Comparison of ENCODE assay signal across 13 cellular contexts in genomic region chr3:39168156-39168780, GRCh38.
"Had no signal": no experiment of that assay in that cellular context is flagged by ENCODE, and none has a peak within 500 bp of the region (broad histone marks: within the 10 kb centered on the region; RNA-seq: fewer than 3 reads in every experiment).

No MANE protein-coding gene starts in this region.

- ATAC-seq: activated naive CD8-positive, alpha-beta T cell treated with anti-CD3 and anti-CD28 coated beads, Interleukin-2, amount 50 U/mL, for 24 hours; activated T-cell treated with anti-CD3 and anti-CD28 coated beads, Interleukin-2, amount 50 U/mL, for 4 hours had no signal

- H3K4me1 ChIP-seq: ascending aorta, uterus had no signal

- FAIRE-seq: islet of Langerhans had no signal

- H3K4me3 ChIP-seq: ascending aorta, gastrocnemius medialis, heart right ventricle, left ventricle myocardium inferior, ovary, skin epidermis, stomach, uterus had no signal

- H3K27ac ChIP-seq: ascending aorta, left ventricle myocardium inferior, ovary, skin epidermis, uterus had no signal

- DNase-seq: activated CD4-positive, alpha-beta memory T cell treated with anti-CD3 and anti-CD28 coated beads for 36 hours; activated naive CD8-positive, alpha-beta T cell treated with anti-CD3 and anti-CD28 coated beads, Interleukin-2, amount 50 U/mL, for 24 hours; activated T-cell treated with anti-CD3 and anti-CD28 coated beads, Interleukin-2, amount 50 U/mL, for 4 hours; gastrocnemius medialis; heart right ventricle; left ventricle myocardium inferior; nephron progenitor cell; ovary; stomach had no signal

- H3K36me3 ChIP-seq: ascending aorta, gastrocnemius medialis, heart right ventricle, left ventricle myocardium inferior, ovary, stomach, uterus had no signal

- H3K9me3 ChIP-seq: ascending aorta, gastrocnemius medialis, left ventricle myocardium inferior, ovary, stomach, uterus had no signal

- H3K27me3 ChIP-seq: ascending aorta, gastrocnemius medialis, heart right ventricle, ovary, stomach, uterus had no signal
